8 cellular contexts compared by ENCODE assay signal in genomic region chr10:3828404-3829192, GRCh38. TPM values are rescaled to one million over a fixed set of nuclear protein-coding genes. Genes with fewer than 3 reads are reported as not detected.
DNase-seq lines count a peak whose midpoint lies in the region; ATAC-seq and TF ChIP-seq lines count a peak whose summit lies in the region.

No MANE protein-coding gene starts in this region.

- peaks cover 48% of the 10 kb centered on the region for H3K4me1 ChIP-seq in ACC112 (ENCODE audit: control insufficient read depth, insufficient read depth, low read length, unreplicated experiment)
- peaks cover 40% of the 10 kb centered on the region for H3K4me1 ChIP-seq in mucosa of stomach (ENCODE audit: control insufficient read depth, insufficient read depth, low read length)
- H3K4me1 ChIP-seq in urinary bladder (ENCODE audit: insufficient read depth) = no peaks in the 10 kb centered on the region

- no peaks in the 10 kb centered on the region for H3K36me3 ChIP-seq in ACC112 (ENCODE audit: insufficient read depth, low read length)
- no peaks in the 10 kb centered on the region for H3K36me3 ChIP-seq in mucosa of stomach (ENCODE audit: control insufficient read depth, insufficient read depth, low read length)
- H3K36me3 ChIP-seq in urinary bladder (ENCODE audit: insufficient read depth) = no peaks in the 10 kb centered on the region

- TF ChIP-seq CTCF in dorsolateral prefrontal cortex (IDR thresholded peaks at IDR 0.05 in 54 of 56, conservative IDR thresholded peaks at IDR 0.05 in 2 of 56; ENCODE audit: low read depth in 1 of 56, partially characterized antibody in 56 of 56) = peak in 2 of 56 donors; percentile 4 to 11

- peaks cover 42% of the 10 kb centered on the region for H3K4me1 Mint-ChIP-seq in T-helper 1 cell treated with Interleukin-12 subunit alpha and Interleukin-12 subunit beta and Interleukin-4 antibody, amounts not matched to agents 30 μg/mL and 1 μg/mL, for 36 hours (ENCODE audit: low read depth)

- no peaks in the 10 kb centered on the region for H3K9me3 Mint-ChIP-seq in T-helper 1 cell treated with Interleukin-12 subunit alpha and Interleukin-12 subunit beta and Interleukin-4 antibody, amounts not matched to agents 30 μg/mL and 1 μg/mL, for 36 hours

- no peaks in the 10 kb centered on the region for H3K27me3 Mint-ChIP-seq in T-helper 1 cell treated with Interleukin-12 subunit alpha and Interleukin-12 subunit beta and Interleukin-4 antibody, amounts not matched to agents 30 μg/mL and 1 μg/mL, for 36 hours (ENCODE audit: low read depth)

- H3K27ac ChIP-seq in ACC112 (ENCODE audit: low read depth, low read length) (peak overlapping the region; percentile 91), dorsolateral prefrontal cortex (peak overlapping the region in 42 of 59 donors; percentile 0 to 74 (median 46)), urinary bladder (ENCODE audit: low read depth) (no peak overlapping the region)

- ATAC-seq in GM19467 (IDR thresholded peaks at IDR 0.05; ENCODE audit: unreplicated experiment) (peak; percentile 43), HG02571 (IDR thresholded peaks at IDR 0.05; ENCODE audit: unreplicated experiment) (no peak)

- H2AFZ ChIP-seq in ACC112 (ENCODE audit: low read length, unreplicated experiment) = peak overlapping the region; percentile 87

- no peaks in the 10 kb centered on the region for H3K9me3 ChIP-seq in mucosa of stomach (ENCODE audit: control insufficient read depth, low read length)

- peak overlapping the region; percentile 92 for H3K27ac Mint-ChIP-seq in T-helper 1 cell treated with Interleukin-12 subunit alpha and Interleukin-12 subunit beta and Interleukin-4 antibody, amounts not matched to agents 30 μg/mL and 1 μg/mL, for 36 hours

- no peaks in the 10 kb centered on the region for H3K27me3 ChIP-seq in ACC112 (ENCODE audit: insufficient read depth, low read length)
- peaks cover 0 to 6% (median 0%) of the 10 kb centered on the region in 45 donors for H3K27me3 ChIP-seq in dorsolateral prefrontal cortex
- no peaks in the 10 kb centered on the region for H3K27me3 ChIP-seq in mucosa of stomach (ENCODE audit: control insufficient read depth, insufficient read depth, low read length)

- no peaks in the 10 kb centered on the region for H3K79me2 ChIP-seq in ACC112 (ENCODE audit: control insufficient read depth, insufficient read depth, low read length, unreplicated experiment)

- H3K4me3 ChIP-seq in ACC112 (ENCODE audit: low read depth, low read length) (peak overlapping the region; percentile 75), dorsolateral prefrontal cortex (peak overlapping the region; percentile 18 to 75 (median 57)), mucosa of stomach (ENCODE audit: low read length) (no peak overlapping the region), urinary bladder (ENCODE audit: low read depth, low read length) (peak overlapping the region; percentile 43)

- DNase-seq in dorsolateral prefrontal cortex (no peak), GM19240 (ENCODE audit: insufficient read length, low spot score) (no peak)

- peak overlapping the region; percentile 82 for H3K4me3 Mint-ChIP-seq in T-helper 1 cell treated with Interleukin-12 subunit alpha and Interleukin-12 subunit beta and Interleukin-4 antibody, amounts not matched to agents 30 μg/mL and 1 μg/mL, for 36 hours

- H3K9ac ChIP-seq in mucosa of stomach (ENCODE audit: low read length) = peak overlapping the region; percentile 11

- 4% methylated on average over 14 of the region's 14 CpGs for WGBS in urinary bladder

- intact Hi-C loops in dorsolateral prefrontal cortex (cut with DNase I) = no loop called here

- no peaks in the 10 kb centered on the region for H3K36me3 Mint-ChIP-seq in T-helper 1 cell treated with Interleukin-12 subunit alpha and Interleukin-12 subunit beta and Interleukin-4 antibody, amounts not matched to agents 30 μg/mL and 1 μg/mL, for 36 hours (ENCODE audit: low read depth)

RNA-seq across cellular contexts. Expression of gene KLF6, which starts 43.6 kb away (rescaled TPM):
- 100 to 1,000 TPM in 1 of 120 experiments, 10 to 100 TPM in 119; 22.3 to 102 (median 41.8) TPM for total RNA-seq in dorsolateral prefrontal cortex
- total RNA-seq in urinary bladder = 69.8 TPM
- 137 TPM for polyA plus RNA-seq in urinary bladder
